1 cellular context compared by ENCODE assay signal in genomic region chr16:85565796-85566501, GRCh38.
TF ChIP-seq lines count a peak whose summit lies in the region.

No MANE protein-coding gene starts in this region.

TF ChIP-seq in K562, 482 proteins besides CTCF, POLR2A, EP300 and RAD21:
- TF ChIP-seq ZNF766 (CRISPR knock-in tag; conservative IDR thresholded peaks at IDR 0.05) (no peak), SRSF3 (IDR thresholded peaks at IDR 0.05; ENCODE audit: insufficient read depth, low read length) (0 out of 2 replicates have a peak, but pooled peaks have one; percentile 49), POLR3G (IDR thresholded peaks at IDR 0.05; ENCODE audit: extremely low read depth, insufficient read length, insufficient replicate concordance) (no peak), JUND (IDR thresholded peaks at IDR 0.05; ENCODE audit: borderline replicate concordance, low read depth, low read length) (no peak), JUND (tag; IDR thresholded peaks at IDR 0.05; ENCODE audit: borderline replicate concordance, low read depth, low read length) (0 out of 3 replicates have a peak, but pooled peaks have one; percentile 19), RBM22 (IDR thresholded peaks at IDR 0.05; ENCODE audit: low read depth, low read length, poor library complexity, severe bottlenecking) (peak; percentile 37), ZNF124 (CRISPR knock-in tag; IDR thresholded peaks at IDR 0.05) (no peak), BCOR (IDR thresholded peaks at IDR 0.05) (peak; percentile 99), PML (IDR thresholded peaks at IDR 0.05; ENCODE audit: low read length) (0 out of 2 replicates have a peak, but pooled peaks have one; percentile 3), RBM25 (IDR thresholded peaks at IDR 0.05; ENCODE audit: low read depth, low read length, severe bottlenecking) (peak; percentile 98), CHD4 (IDR thresholded peaks at IDR 0.05; ENCODE audit: insufficient read depth, insufficient replicate concordance, low read depth, low read length, poor library complexity, severe bottlenecking) (peak; percentile 83), SETDB1 (IDR thresholded peaks at IDR 0.05; ENCODE audit: low read length) (no peak), CHD2 (IDR thresholded peaks at IDR 0.05; ENCODE audit: low read depth, low read length) (0 out of 2 replicates have a peak, but pooled peaks have one; percentile 3), POLR2G (IDR thresholded peaks at IDR 0.05; ENCODE audit: low read depth, low read length) (peak; percentile 61), ZNF174 (CRISPR knock-in tag; IDR thresholded peaks at IDR 0.05) (no peak), HDAC2 (IDR thresholded peaks at IDR 0.05) (peak; percentile 94), NFATC3 (IDR thresholded peaks at IDR 0.05) (no peak), HDAC1 (IDR thresholded peaks at IDR 0.05) (peak in 1 of 2 experiments; percentile 56; a peak in 2 of 4 replicates), MTA3 (IDR thresholded peaks at IDR 0.05; ENCODE audit: borderline replicate concordance) (0 out of 2 replicates have a peak, but pooled peaks have one; percentile 53), MTA1 (IDR thresholded peaks at IDR 0.05; ENCODE audit: borderline replicate concordance) (no peak), ZFP36 (IDR thresholded peaks at IDR 0.05; ENCODE audit: low read depth, low read length, partially characterized antibody) (peak; percentile 95), KDM5B (IDR thresholded peaks at IDR 0.05; ENCODE audit: insufficient replicate concordance, low read depth, low read length) (peak; percentile 22), PHF8 (IDR thresholded peaks at IDR 0.05; ENCODE audit: borderline replicate concordance, low read length) (peak; percentile 1; the same call in 1 of the 2 replicates), SMARCA5 (IDR thresholded peaks at IDR 0.05) (peak; percentile 96), PHB (CRISPR knock-in tag; IDR thresholded peaks at IDR 0.05) (0 out of 2 replicates have a peak, but pooled peaks have one; percentile 38), TFAP4 (CRISPR knock-in tag; IDR thresholded peaks at IDR 0.05; ENCODE audit: borderline replicate concordance) (peak; percentile 59; the same call in 1 of the 2 replicates), ESRRA (IDR thresholded peaks at IDR 0.05; ENCODE audit: borderline replicate concordance, low read depth) (0 out of 2 replicates have a peak, but pooled peaks have one; percentile 28), RBFOX2 (IDR thresholded peaks at IDR 0.05; ENCODE audit: low read depth, low read length) (peak; percentile 49; the same call in 1 of the 2 replicates), ZNF444 (CRISPR knock-in tag; IDR thresholded peaks at IDR 0.05) (no peak), CXXC5 (CRISPR knock-in tag; IDR thresholded peaks at IDR 0.05) (0 out of 2 replicates have a peak, but pooled peaks have one; percentile 4), PTBP1 (IDR thresholded peaks at IDR 0.05; ENCODE audit: low read depth, low read length) (peak; percentile 96), KAT7 (CRISPR knock-in tag; IDR thresholded peaks at IDR 0.05; ENCODE audit: borderline replicate concordance) (peak; percentile 94), HDGF (IDR thresholded peaks at IDR 0.05) (0 out of 2 replicates have a peak, but pooled peaks have one; percentile 62), YY1 (IDR thresholded peaks at IDR 0.05; ENCODE audit: borderline replicate concordance in 1 of 3, control insufficient read depth in 1 of 3, extremely low read depth in 1 of 3, insufficient read depth in 3 of 3, insufficient read length in 1 of 3, insufficient replicate concordance in 2 of 3, low read depth in 1 of 3, low read length in 2 of 3) (peak in 1 of 3 experiments; percentile 54), CBX3 (IDR thresholded peaks at IDR 0.05; ENCODE audit: borderline replicate concordance in 1 of 2, low read length in 2 of 2) (peak in 1 of 2 experiments; percentile 84; a peak in 1 of 3 replicates), NFRKB (IDR thresholded peaks at IDR 0.05; ENCODE audit: low read depth) (0 out of 2 replicates have a peak, but pooled peaks have one; percentile 22), CREB1 (IDR thresholded peaks at IDR 0.05) (no peak), CREB1 (CRISPR knock-in tag; IDR thresholded peaks at IDR 0.05) (0 out of 2 replicates have a peak, but pooled peaks have one; percentile 14), POLR2AphosphoS5 (IDR thresholded peaks at IDR 0.05; ENCODE audit: control insufficient read depth, insufficient read depth, low read depth, low read length) (peak; percentile 13; the same call in 1 of the 2 replicates), RCOR1 (IDR thresholded peaks at IDR 0.05; ENCODE audit: borderline replicate concordance in 1 of 2, low read depth in 2 of 2, low read length in 2 of 2) (peak in 1 of 2 experiments; percentile 92; a peak in 2 of 4 replicates), FOXP4 (CRISPR knock-in tag; IDR thresholded peaks at IDR 0.05; ENCODE audit: borderline replicate concordance) (0 out of 2 replicates have a peak, but pooled peaks have one; percentile 60), KLF13 (tag; IDR thresholded peaks at IDR 0.05; ENCODE audit: borderline replicate concordance, low read depth) (no peak)
- TF ChIP-seq, protein P1, sequence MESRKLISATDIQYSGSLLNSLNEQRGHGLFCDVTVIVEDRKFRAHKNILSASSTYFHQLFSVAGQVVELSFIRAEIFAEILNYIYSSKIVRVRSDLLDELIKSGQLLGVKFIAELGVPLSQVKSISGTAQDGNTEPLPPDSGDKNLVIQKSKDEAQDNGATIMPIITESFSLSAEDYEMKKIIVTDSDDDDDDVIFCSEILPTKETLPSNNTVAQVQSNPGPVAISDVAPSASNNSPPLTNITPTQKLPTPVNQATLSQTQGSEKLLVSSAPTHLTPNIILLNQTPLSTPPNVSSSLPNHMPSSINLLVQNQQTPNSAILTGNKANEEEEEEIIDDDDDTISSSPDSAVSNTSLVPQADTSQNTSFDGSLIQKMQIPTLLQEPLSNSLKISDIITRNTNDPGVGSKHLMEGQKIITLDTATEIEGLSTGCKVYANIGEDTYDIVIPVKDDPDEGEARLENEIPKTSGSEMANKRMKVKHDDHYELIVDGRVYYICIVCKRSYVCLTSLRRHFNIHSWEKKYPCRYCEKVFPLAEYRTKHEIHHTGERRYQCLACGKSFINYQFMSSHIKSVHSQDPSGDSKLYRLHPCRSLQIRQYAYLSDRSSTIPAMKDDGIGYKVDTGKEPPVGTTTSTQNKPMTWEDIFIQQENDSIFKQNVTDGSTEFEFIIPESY (CRISPR knock-in tag; IDR thresholded peaks at IDR 0.05): peak; percentile 69
- TF ChIP-seq, protein P2, sequence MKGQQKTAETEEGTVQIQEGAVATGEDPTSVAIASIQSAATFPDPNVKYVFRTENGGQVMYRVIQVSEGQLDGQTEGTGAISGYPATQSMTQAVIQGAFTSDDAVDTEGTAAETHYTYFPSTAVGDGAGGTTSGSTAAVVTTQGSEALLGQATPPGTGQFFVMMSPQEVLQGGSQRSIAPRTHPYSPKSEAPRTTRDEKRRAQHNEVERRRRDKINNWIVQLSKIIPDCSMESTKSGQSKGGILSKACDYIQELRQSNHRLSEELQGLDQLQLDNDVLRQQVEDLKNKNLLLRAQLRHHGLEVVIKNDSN (CRISPR knock-in tag; IDR thresholded peaks at IDR 0.05): 0 out of 2 replicates have a peak, but pooled peaks have one; percentile 30
- TF ChIP-seq, protein P3, sequence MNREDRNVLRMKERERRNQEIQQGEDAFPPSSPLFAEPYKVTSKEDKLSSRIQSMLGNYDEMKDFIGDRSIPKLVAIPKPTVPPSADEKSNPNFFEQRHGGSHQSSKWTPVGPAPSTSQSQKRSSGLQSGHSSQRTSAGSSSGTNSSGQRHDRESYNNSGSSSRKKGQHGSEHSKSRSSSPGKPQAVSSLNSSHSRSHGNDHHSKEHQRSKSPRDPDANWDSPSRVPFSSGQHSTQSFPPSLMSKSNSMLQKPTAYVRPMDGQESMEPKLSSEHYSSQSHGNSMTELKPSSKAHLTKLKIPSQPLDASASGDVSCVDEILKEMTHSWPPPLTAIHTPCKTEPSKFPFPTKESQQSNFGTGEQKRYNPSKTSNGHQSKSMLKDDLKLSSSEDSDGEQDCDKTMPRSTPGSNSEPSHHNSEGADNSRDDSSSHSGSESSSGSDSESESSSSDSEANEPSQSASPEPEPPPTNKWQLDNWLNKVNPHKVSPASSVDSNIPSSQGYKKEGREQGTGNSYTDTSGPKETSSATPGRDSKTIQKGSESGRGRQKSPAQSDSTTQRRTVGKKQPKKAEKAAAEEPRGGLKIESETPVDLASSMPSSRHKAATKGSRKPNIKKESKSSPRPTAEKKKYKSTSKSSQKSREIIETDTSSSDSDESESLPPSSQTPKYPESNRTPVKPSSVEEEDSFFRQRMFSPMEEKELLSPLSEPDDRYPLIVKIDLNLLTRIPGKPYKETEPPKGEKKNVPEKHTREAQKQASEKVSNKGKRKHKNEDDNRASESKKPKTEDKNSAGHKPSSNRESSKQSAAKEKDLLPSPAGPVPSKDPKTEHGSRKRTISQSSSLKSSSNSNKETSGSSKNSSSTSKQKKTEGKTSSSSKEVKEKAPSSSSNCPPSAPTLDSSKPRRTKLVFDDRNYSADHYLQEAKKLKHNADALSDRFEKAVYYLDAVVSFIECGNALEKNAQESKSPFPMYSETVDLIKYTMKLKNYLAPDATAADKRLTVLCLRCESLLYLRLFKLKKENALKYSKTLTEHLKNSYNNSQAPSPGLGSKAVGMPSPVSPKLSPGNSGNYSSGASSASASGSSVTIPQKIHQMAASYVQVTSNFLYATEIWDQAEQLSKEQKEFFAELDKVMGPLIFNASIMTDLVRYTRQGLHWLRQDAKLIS (CRISPR knock-in tag; IDR thresholded peaks at IDR 0.05): 0 out of 2 replicates have a peak, but pooled peaks have one; percentile 25
